In the genomic region with DNA sequence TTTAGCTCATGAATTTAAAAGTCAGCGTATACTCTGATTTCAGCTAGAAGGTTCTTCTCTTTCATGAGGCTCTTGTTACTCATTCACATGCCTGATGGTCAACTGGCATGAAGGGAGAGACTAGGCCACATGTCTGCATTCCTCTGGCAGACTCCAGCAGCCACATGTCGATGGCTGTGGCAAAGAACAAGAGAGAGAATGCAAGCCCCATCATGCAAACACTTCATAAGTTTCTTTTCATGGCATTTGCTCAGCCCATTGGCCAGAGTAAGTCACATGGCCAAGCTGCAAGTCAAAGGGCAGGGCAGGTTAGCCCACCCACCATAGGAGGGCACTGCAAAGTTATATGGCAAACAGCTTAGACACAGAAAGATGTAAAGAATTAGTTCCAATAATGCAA, we compare ENCODE assay signal across 10 cellular contexts. TPM values are rescaled to one million over a fixed set of nuclear protein-coding genes. Genes with fewer than 3 reads are reported as not detected.
DNase-seq lines count a peak whose midpoint lies in the region; ATAC-seq and TF ChIP-seq lines count a peak whose summit lies in the region.
"Had no signal": no experiment of that assay in that cellular context is flagged by ENCODE, and none has a peak within 500 bp of the region (broad histone marks: within the 10 kb centered on the region; RNA-seq: fewer than 3 reads in every experiment).

No MANE protein-coding gene starts in this region.

- H3K36me3 Mint-ChIP-seq in progenitor cell of endocrine pancreas (ENCODE audit: insufficient read depth): peaks cover 6% of the 10 kb centered on the region

- no peak for TF ChIP-seq CTCF in progenitor cell of endocrine pancreas (IDR thresholded peaks at IDR 0.05; ENCODE audit: unreplicated experiment)

- no peak overlapping the region for H3K4me3 Mint-ChIP-seq in progenitor cell of endocrine pancreas (ENCODE audit: low read depth)

- H3K27me3 Mint-ChIP-seq in progenitor cell of endocrine pancreas: no peaks in the 10 kb centered on the region

- DNase-seq in H4 (ENCODE audit: low spot score) (peak; percentile 10), NCI-H446 treated with DMSO at 0.1 percent for 48 hours (lab: John Stamatoyannopoulos, UW) (peak; percentile 69), dedifferentiated amniotic fluid mesenchymal stem cell (ENCODE audit: extremely low spot score) (peak; percentile 41), progenitor cell of endocrine pancreas (ENCODE audit: low spot score, unreplicated experiment) (no peak), cortex of kidney (lab: John Stamatoyannopoulos, UW) (no peak), NCI-H1436 (lab: John Stamatoyannopoulos, UW) (no peak)
- DNase-seq: colonic mucosa, Right ventricle myocardium superior had no signal

- H3K27ac Mint-ChIP-seq in progenitor cell of endocrine pancreas: peak overlapping the region; percentile 67

- ATAC-seq in GM18873 (IDR thresholded peaks at IDR 0.05; ENCODE audit: low FRiP score, unreplicated experiment): no peak

- peaks cover 8% of the 10 kb centered on the region for H3K4me1 Mint-ChIP-seq in progenitor cell of endocrine pancreas (ENCODE audit: low read depth)

- H3K9me3 Mint-ChIP-seq in progenitor cell of endocrine pancreas (ENCODE audit: low read depth): peaks cover 5% of the 10 kb centered on the region

RNA-seq across cellular contexts. Expression of a gene that starts 5.4 kb away (rescaled TPM):
- total RNA-seq in H4 (2014; rRNA removed; shearing (Covaris generic)): not detected in 2 replicates
- not detected in 2 replicates for total RNA-seq in progenitor cell of endocrine pancreas
- total RNA-seq: colonic mucosa, pulmonary artery endothelial cell, Right ventricle myocardium superior had no signal

Comparison
In these comparisons a context has a peak if more than half of its experiments do, and no peak if none do; other contexts are left out.
1. DNase-seq: peak in H4 (single experiment), NCI-H446 treated with DMSO at 0.1 percent for 48 hours (single experiment) and dedifferentiated amniotic fluid mesenchymal stem cell (single experiment); none in progenitor cell of endocrine pancreas (single experiment), cortex of kidney (single experiment) and NCI-H1436 (single experiment).